8 cellular contexts compared by ENCODE assay signal in the genomic region with DNA sequence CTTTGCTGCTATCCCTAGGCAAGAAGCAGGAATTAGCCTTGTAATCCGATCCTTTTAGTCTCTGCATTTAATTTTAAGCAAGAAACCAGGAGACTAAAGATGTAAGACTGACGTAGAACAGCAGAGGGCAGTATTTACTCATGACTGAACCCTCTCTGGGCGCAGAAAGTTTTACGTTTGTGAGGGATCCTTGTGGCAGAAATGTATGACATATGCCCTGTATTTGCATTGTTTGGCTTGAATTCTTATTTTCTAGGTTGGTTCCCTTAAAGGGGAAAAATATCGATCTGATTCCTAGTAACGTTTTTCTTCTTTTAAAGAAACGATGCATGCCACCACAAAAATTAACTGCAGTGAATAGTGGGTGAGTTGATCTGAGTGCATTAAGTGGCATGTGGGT. TPM values are rescaled to one million over a fixed set of nuclear protein-coding genes. Genes with fewer than 3 reads are reported as not detected.
DNase-seq lines count a peak whose midpoint lies in the region; ATAC-seq and TF ChIP-seq lines count a peak whose summit lies in the region.

No MANE protein-coding gene starts in this region.

- peaks cover 0 to 3% (median 0%) of the 10 kb centered on the region in 4 donors for H3K9me3 ChIP-seq in sigmoid colon

- H3K36me3 ChIP-seq in sigmoid colon = no peaks in the 10 kb centered on the region

- peaks cover 0 to 31% (median 13%) of the 10 kb centered on the region in 4 donors for H3K4me1 ChIP-seq in sigmoid colon

- peaks cover 38% of the 10 kb centered on the region for H3K27me3 ChIP-seq in HL-60 (ENCODE audit: insufficient read depth, poor library complexity, severe bottlenecking)
- no peaks in the 10 kb centered on the region for H3K27me3 ChIP-seq in sigmoid colon

- H3K4me1 Mint-ChIP-seq in activated naive CD8-positive, alpha-beta T cell (ENCODE audit: low read depth) = peaks cover 33% of the 10 kb centered on the region

- DNase-seq in ELF-1 (ENCODE audit: low read depth, low spot score) (peak; percentile 84), HL-60 (ENCODE audit: low read depth in 1 of 2, low spot score in 1 of 2) (peak; percentile 20 to 42), NCI-H526 treated with DMSO at 0.1 percent for 48 hours (lab: John Stamatoyannopoulos, UW) (peak; percentile 60), hepatic stellate cell (ENCODE audit: low spot score) (peak; percentile 31), sigmoid colon (peak; percentile 65), 8988T (no peak)

- H3K4me3 ChIP-seq in HL-60 (replicated peaks; ENCODE audit: insufficient read depth, low read length) = no peak overlapping the region
- no peak overlapping the region for H3K4me3 ChIP-seq in sigmoid colon

- no peak for TF ChIP-seq EP300 in sigmoid colon (IDR thresholded peaks at IDR 0.05)

- peak overlapping the region; percentile 31 for H3K4me3 Mint-ChIP-seq in activated naive CD8-positive, alpha-beta T cell

- WGBS in sigmoid colon, 2 donors = 4% methylated on average over 7 of the region's 7 CpGs

- H3K36me3 Mint-ChIP-seq in activated naive CD8-positive, alpha-beta T cell = no peaks in the 10 kb centered on the region

- no peak overlapping the region for H3K27ac Mint-ChIP-seq in activated naive CD8-positive, alpha-beta T cell

- TF ChIP-seq CTCF in HL-60 (IDR thresholded peaks at IDR 0.05; ENCODE audit: insufficient read depth, low read length) (peak; percentile 45), sigmoid colon (IDR thresholded peaks at IDR 0.05) (peak; percentile 86 to 89 (median 88))

- peak; percentile 56 for ATAC-seq in GM19468 (IDR thresholded peaks at IDR 0.05; ENCODE audit: extremely low read depth, unreplicated experiment)

- no peaks in the 10 kb centered on the region for H3K9me3 Mint-ChIP-seq in activated naive CD8-positive, alpha-beta T cell (ENCODE audit: low read depth)

- intact Hi-C loops in sigmoid colon (cut with DNase I) = loop anchor here (5.0 to 10.0 kb wide), 3 partner anchors 429 to 1289 kb away; no protein-coding TSS in a partner anchor

- TF ChIP-seq POLR2A in sigmoid colon (IDR thresholded peaks at IDR 0.05) = no peak

- peaks cover 40% of the 10 kb centered on the region for H3K27me3 Mint-ChIP-seq in activated naive CD8-positive, alpha-beta T cell

- H3K27ac ChIP-seq in HL-60 (replicated peaks) = no peak overlapping the region
- H3K27ac ChIP-seq in sigmoid colon = peak overlapping the region in 3 of 4 donors; percentile 93 to 99 (median 94)

RNA-seq across cellular contexts. Expression of a gene that starts 1.3 kb away (rescaled TPM):
- total RNA-seq in sigmoid colon = 10 to 100 TPM; 46.2 to 74.2 (median 61.4) TPM
- polyA plus RNA-seq in sigmoid colon = 1 to 10 TPM in 1 of 3 donors, under 1 TPM in 2; under 0.01 to 1.3 (median under 0.01) TPM
